Comparison of ENCODE assay signal across 8 cellular contexts in genomic region chr1:2229921-2230700, GRCh38. TPM values are rescaled to one million over a fixed set of nuclear protein-coding genes. Genes with fewer than 3 reads are reported as not detected.
DNase-seq lines count a peak whose midpoint lies in the region; ATAC-seq, FAIRE-seq and TF ChIP-seq lines count a peak whose summit lies in the region.

No MANE protein-coding gene starts in this region.

- H3K4me3 ChIP-seq in GM08714 (ENCODE audit: low read length): peak overlapping the region; percentile 62
- peak overlapping the region; percentile 42 to 66 (median 64) for H3K4me3 ChIP-seq in endothelial cell of umbilical vein (replicated peaks in 1 of 3; ENCODE audit: insufficient read depth in 1 of 3, low read depth in 1 of 3, low read length in 3 of 3)

- H3K4me2 ChIP-seq in endothelial cell of umbilical vein (ENCODE audit: insufficient read depth, low read length): peak overlapping the region; percentile 66

- peak; percentile 35 for FAIRE-seq in endothelial cell of umbilical vein (lab: Jason Lieb, UNC)

- intact Hi-C loops in endothelial cell of umbilical vein (cut with micrococcal nuclease): loop anchor here (1.0 to 2.0 kb wide), 2 partner anchors 71 to 151 kb away; no protein-coding TSS in a partner anchor

- DNase-seq in endothelial cell of umbilical vein (ENCODE audit: low read depth, low spot score) (peak; percentile 52), myocyte (ENCODE audit: low read depth) (peak; percentile 51), H4 (ENCODE audit: low spot score) (no peak), NCI-H446 (lab: John Stamatoyannopoulos, UW) (no peak), GM20000 (ENCODE audit: low spot score) (no peak), NCI-H187 (lab: John Stamatoyannopoulos, UW) (no peak)

- peak; percentile 13 for ATAC-seq in SK-N-SH treated with all-trans-retinoic acid at 6 μM for 48 hours

- POLR2A ChIA-PET in endothelial cell of umbilical vein (lab: Charles Lee): interaction anchor here (0.7 to 1.6 kb wide), 5 partner anchors 18 to 85 kb away, joined by 3 to 5 read pairs (median 3); no protein-coding TSS in a partner anchor

- H2AFZ ChIP-seq in endothelial cell of umbilical vein (ENCODE audit: low read depth, low read length): no peak overlapping the region

- H3K27me3 ChIP-seq in endothelial cell of umbilical vein (ENCODE audit: control insufficient read depth in 2 of 2, insufficient read depth in 2 of 2, low read length in 2 of 2): no peaks in the 10 kb centered on the region

- peak; percentile 13 for TF ChIP-seq POLR2A in endothelial cell of umbilical vein (IDR thresholded peaks at IDR 0.05; ENCODE audit: low read depth, low read length)

- CTCF ChIA-PET in endothelial cell of umbilical vein (lab: Charles Lee): interaction anchor here (0.6 to 5.4 kb wide), 5 partner anchors 23 to 152 kb away, joined by 3 to 51 read pairs (median 34); partner anchors contain the start of gene FAAP20

- H3K79me2 ChIP-seq in endothelial cell of umbilical vein (ENCODE audit: control insufficient read depth, insufficient read depth, low read length): peaks cover 68% of the 10 kb centered on the region

- no peak for TF ChIP-seq CTCF in endothelial cell of umbilical vein (IDR thresholded peaks at IDR 0.05; ENCODE audit: extremely low read depth in 1 of 2, insufficient read depth in 1 of 2, low read depth in 1 of 2, low read length in 2 of 2)
- TF ChIP-seq CTCF in GM20000 (IDR thresholded peaks at IDR 0.05; ENCODE audit: extremely low read depth, missing control alignments): no peak

- H3K9me1 ChIP-seq in endothelial cell of umbilical vein (replicated peaks; ENCODE audit: control insufficient read depth, extremely low read depth, insufficient read depth, low read length): no peaks in the 10 kb centered on the region

- no peaks in the 10 kb centered on the region for H4K20me1 ChIP-seq in endothelial cell of umbilical vein (replicated peaks; ENCODE audit: control insufficient read depth, extremely low read depth, insufficient read depth, low read length)

- H3K27ac ChIP-seq in endothelial cell of umbilical vein (ENCODE audit: insufficient read depth, low read depth, low read length): peak overlapping the region; percentile 50

- peak overlapping the region; percentile 76 for H3K9ac ChIP-seq in endothelial cell of umbilical vein (replicated peaks; ENCODE audit: extremely low read depth, insufficient read depth, low read length)

- H3K4me1 ChIP-seq in endothelial cell of umbilical vein (ENCODE audit: control insufficient read depth, extremely low read depth, insufficient read depth, low read length): peaks cover 42% of the 10 kb centered on the region

- BruUV-seq in endothelial cell of umbilical vein (replicated peaks; lab: Mats Ljungman, UMichigan): no TSS peak

- H3K36me3 ChIP-seq in endothelial cell of umbilical vein (ENCODE audit: control insufficient read depth in 2 of 2, extremely low read depth in 1 of 2, insufficient read depth in 2 of 2, low read length in 2 of 2): no peaks in the 10 kb centered on the region

- H3K9me3 ChIP-seq in endothelial cell of umbilical vein (replicated peaks; ENCODE audit: control insufficient read depth, insufficient read depth, low read length): no peaks in the 10 kb centered on the region

- dilution Hi-C loops in endothelial cell of umbilical vein (cut with MboI; ENCODE audit: extremely low pct_ligation_motif_present, low sequenced_read_pairs): no loop called here

TF ChIP-seq in SK-N-SH treated with all-trans-retinoic acid at 6 μM for 48 hours, 23 proteins besides CTCF, POLR2A, EP300 and RAD21 (continues in another document):
- TF ChIP-seq SNAI2 (CRISPR knock-in tag; IDR thresholded peaks at IDR 0.05) (no peak), BACH2 (CRISPR knock-in tag; IDR thresholded peaks at IDR 0.05; ENCODE audit: borderline replicate concordance) (no peak), OSR1 (CRISPR knock-in tag; IDR thresholded peaks at IDR 0.05) (no peak), ZNF70 (CRISPR knock-in tag; IDR thresholded peaks at IDR 0.05) (no peak), ZNF8 (CRISPR knock-in tag; IDR thresholded peaks at IDR 0.05) (no peak)
- TF ChIP-seq, protein P1, sequence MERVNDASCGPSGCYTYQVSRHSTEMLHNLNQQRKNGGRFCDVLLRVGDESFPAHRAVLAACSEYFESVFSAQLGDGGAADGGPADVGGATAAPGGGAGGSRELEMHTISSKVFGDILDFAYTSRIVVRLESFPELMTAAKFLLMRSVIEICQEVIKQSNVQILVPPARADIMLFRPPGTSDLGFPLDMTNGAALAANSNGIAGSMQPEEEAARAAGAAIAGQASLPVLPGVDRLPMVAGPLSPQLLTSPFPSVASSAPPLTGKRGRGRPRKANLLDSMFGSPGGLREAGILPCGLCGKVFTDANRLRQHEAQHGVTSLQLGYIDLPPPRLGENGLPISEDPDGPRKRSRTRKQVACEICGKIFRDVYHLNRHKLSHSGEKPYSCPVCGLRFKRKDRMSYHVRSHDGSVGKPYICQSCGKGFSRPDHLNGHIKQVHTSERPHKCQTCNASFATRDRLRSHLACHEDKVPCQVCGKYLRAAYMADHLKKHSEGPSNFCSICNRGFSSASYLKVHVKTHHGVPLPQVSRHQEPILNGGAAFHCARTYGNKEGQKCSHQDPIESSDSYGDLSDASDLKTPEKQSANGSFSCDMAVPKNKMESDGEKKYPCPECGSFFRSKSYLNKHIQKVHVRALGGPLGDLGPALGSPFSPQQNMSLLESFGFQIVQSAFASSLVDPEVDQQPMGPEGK (CRISPR knock-in tag; IDR thresholded peaks at IDR 0.05; ENCODE audit: borderline replicate concordance): no peak

TF ChIP-seq in endothelial cell of umbilical vein, 7 proteins besides CTCF, POLR2A, EP300 and RAD21:
- no peak for TF ChIP-seq GATA2 (IDR thresholded peaks at IDR 0.05; ENCODE audit: insufficient read depth, insufficient read length, low read depth, low read length)
- no peak for TF ChIP-seq MYC (IDR thresholded peaks at IDR 0.05; ENCODE audit: low read depth, low read length)
- no peak for TF ChIP-seq FOS (IDR thresholded peaks at IDR 0.05; ENCODE audit: borderline replicate concordance, insufficient read depth, low read length)
- TF ChIP-seq EZH2 (IDR thresholded peaks at IDR 0.05; ENCODE audit: borderline replicate concordance, low read depth, low read length, severe bottlenecking): no peak

RNA-seq across cellular contexts. Expression of gene SKI, which starts 2.0 kb away (rescaled TPM):
- total RNA-seq in endothelial cell of umbilical vein: 76.0 and 80.3 TPM in 2 replicates
- polyA plus RNA-seq in endothelial cell of umbilical vein: 9.0 and 11.6 TPM in 2 replicates
- polyA plus RNA-seq in endothelial cell of umbilical vein (2011; cell fraction: cytosol; rRNA removed): 12.3 and 15.5 TPM in 2 replicates
- polyA plus RNA-seq in endothelial cell of umbilical vein (2011; cell fraction: nucleus; rRNA removed): 23.5 and 24.9 TPM in 2 replicates
- polyA plus RNA-seq in endothelial cell of umbilical vein (2012): 20.3 and 24.2 TPM in 2 replicates
- polyA minus RNA-seq in endothelial cell of umbilical vein: 10.8 and 14.2 TPM in 2 replicates
- polyA minus RNA-seq in endothelial cell of umbilical vein (2011; cell fraction: cytosol; rRNA and poly(A)+ RNA removed): 20.5 TPM
- 15.3 and 23.3 TPM in 2 replicates for polyA minus RNA-seq in endothelial cell of umbilical vein (2011; cell fraction: nucleus; rRNA and poly(A)+ RNA removed)
- total RNA-seq in myocyte: 12.1 and 15.2 TPM in 2 replicates
- 34.7 TPM for polyA plus RNA-seq in myocyte (2012)
- total RNA-seq in H4 (2014; rRNA removed; shearing (Covaris generic)): 3.3 and 172 TPM in 2 replicates

RNA-seq across cellular contexts. Expression of gene FAAP20, which starts 35.5 kb away (rescaled TPM):
- total RNA-seq in endothelial cell of umbilical vein: 62.6 and 69.8 TPM in 2 replicates
- 31.5 and 57.8 TPM in 2 replicates for polyA plus RNA-seq in endothelial cell of umbilical vein
- 12.5 and 21.8 TPM in 2 replicates for polyA plus RNA-seq in endothelial cell of umbilical vein (2011; cell fraction: cytosol; rRNA removed)
- 27.2 and 31.3 TPM in 2 replicates for polyA plus RNA-seq in endothelial cell of umbilical vein (2011; cell fraction: nucleus; rRNA removed)
- 20.7 and 41.9 TPM in 2 replicates for polyA plus RNA-seq in endothelial cell of umbilical vein (2012)
- polyA minus RNA-seq in endothelial cell of umbilical vein: 6.2 and 8.0 TPM in 2 replicates
- polyA minus RNA-seq in endothelial cell of umbilical vein (2011; cell fraction: cytosol; rRNA and poly(A)+ RNA removed): 6.8 TPM
- polyA minus RNA-seq in endothelial cell of umbilical vein (2011; cell fraction: nucleus; rRNA and poly(A)+ RNA removed): 4.2 and 8.6 TPM in 2 replicates
- 37.3 and 43.0 TPM in 2 replicates for total RNA-seq in myocyte
- 64.9 TPM for polyA plus RNA-seq in myocyte (2012)
- total RNA-seq in H4 (2014; rRNA removed; shearing (Covaris generic)): 24.5 and 28.5 TPM in 2 replicates

Comparison
In these comparisons a context has a peak if more than half of its experiments do, and no peak if none do; other contexts are left out.
1. DNase-seq: peak in endothelial cell of umbilical vein (single experiment) and myocyte (single experiment); none in H4 (single experiment), NCI-H446 (0 of 2), GM20000 (single experiment) and NCI-H187 (0 of 2).